ENCODE assay signal across 8 cellular contexts in the genomic region with DNA sequence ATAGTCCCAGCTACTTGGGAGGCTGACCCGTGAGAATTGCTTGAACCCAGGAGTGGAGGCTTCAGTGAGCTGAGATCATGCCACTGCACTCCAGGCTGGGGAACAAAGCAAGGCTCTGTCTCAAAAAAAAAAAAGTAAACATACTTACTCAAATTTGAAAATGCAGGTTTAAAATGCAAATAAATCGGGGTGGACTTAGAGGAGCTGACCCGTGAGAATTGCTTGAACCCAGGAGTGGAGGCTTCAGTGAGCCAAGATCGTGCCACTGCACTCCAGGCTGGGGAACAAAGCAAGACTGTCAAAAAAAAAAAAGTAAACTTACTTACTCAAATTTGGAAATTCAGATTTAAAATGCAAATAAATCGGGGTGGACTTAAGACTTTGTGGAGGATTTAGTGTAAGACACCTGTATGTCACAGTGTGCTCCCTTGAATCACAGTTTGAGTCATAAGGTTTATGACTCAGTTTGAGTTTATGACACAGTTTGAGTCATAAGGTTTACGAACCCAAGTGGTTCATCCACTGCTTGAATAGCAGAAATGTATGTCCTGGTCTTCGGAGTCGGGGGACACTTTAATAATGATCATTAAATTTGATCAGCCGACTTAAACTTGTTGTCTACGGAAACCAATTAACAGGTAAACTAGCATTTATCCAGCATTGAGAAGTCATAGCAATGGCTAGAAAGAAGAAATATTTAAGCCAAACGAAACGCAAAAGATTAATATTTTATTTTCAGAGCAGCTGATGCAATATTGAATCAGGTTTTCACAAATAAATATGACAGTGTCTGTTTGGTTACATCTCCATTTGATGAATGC. TPM values are rescaled to one million over a fixed set of nuclear protein-coding genes. Genes with fewer than 3 reads are reported as not detected.
DNase-seq lines count a peak whose midpoint lies in the region; ATAC-seq, FAIRE-seq and TF ChIP-seq lines count a peak whose summit lies in the region.

No MANE protein-coding gene starts in this region.

- WGBS in body of pancreas, 2 donors = 56 to 63% methylated on average over 12 of the region's 12 CpGs

- FAIRE-seq in GM12892 (lab: Jason Lieb, UNC) = peak; percentile 96

- peak; percentile 37 for DNase-seq in GM12892 (ENCODE audit: insufficient read length)
- peak; percentile 76 for DNase-seq in HT-29 (ENCODE audit: low spot score)
- peak; percentile 48 for DNase-seq in dermis blood vessel endothelial cell
- no peak for DNase-seq in COLO829 (ENCODE audit: low spot score)
- no peak for DNase-seq in body of pancreas
- DNase-seq in substantia nigra (lab: John Stamatoyannopoulos, UW) = no peak
- no peak for DNase-seq in Peyer's patch

- no peaks in the 10 kb centered on the region for H3K9me3 ChIP-seq in body of pancreas
- H3K9me3 ChIP-seq in Peyer's patch = no peaks in the 10 kb centered on the region

- H3K36me3 ChIP-seq in body of pancreas (replicated peaks in 1 of 2; ENCODE audit: insufficient read depth in 1 of 2, low read depth in 2 of 2) (no peaks in the 10 kb centered on the region), Peyer's patch (peaks cover 0 to 5% (median 0%) of the 10 kb centered on the region in 3 donors)

- ATAC-seq in GM21529 (IDR thresholded peaks at IDR 0.05; ENCODE audit: unreplicated experiment) = peak; percentile 94
- no peak for ATAC-seq in body of pancreas

- TF ChIP-seq CTCF in body of pancreas (IDR thresholded peaks at IDR 0.05) (no peak), Peyer's patch (IDR thresholded peaks at IDR 0.05) (no peak)

- no peak overlapping the region for H3K4me3 ChIP-seq in body of pancreas
- peak overlapping the region in 1 of 4 donors; percentile 28 for H3K4me3 ChIP-seq in Peyer's patch

- TF ChIP-seq POLR2A in GM12892 (IDR thresholded peaks at IDR 0.05; ENCODE audit: low read depth, low read length) = no peak
- no peak for TF ChIP-seq POLR2A in body of pancreas (IDR thresholded peaks at IDR 0.05)
- TF ChIP-seq POLR2A in Peyer's patch (IDR thresholded peaks at IDR 0.05) = no peak

- intact Hi-C loops in body of pancreas (cut with DNase I) = no loop called here

- H3K4me1 ChIP-seq in body of pancreas = peaks cover 15% of the 10 kb centered on the region
- H3K4me1 ChIP-seq in Peyer's patch = peaks cover 0 to 22% (median 3%) of the 10 kb centered on the region in 4 donors

- H3K27me3 ChIP-seq in body of pancreas (no peaks in the 10 kb centered on the region), Peyer's patch (no peaks in the 10 kb centered on the region)

- H3K27ac ChIP-seq in body of pancreas (no peak overlapping the region), substantia nigra (ENCODE audit: low read depth, low read length, poor library complexity, severe bottlenecking) (no peak overlapping the region), Peyer's patch (peak overlapping the region in 2 of 4 donors; percentile 52 to 66)

RNA-seq across cellular contexts. Expression of a gene that starts 6.8 kb away (rescaled TPM):
- polyA plus RNA-seq in GM12892 (2012; ENCODE audit: missing spikeins) = 35.6 TPM
- 24.2 and 24.7 TPM in 2 replicates for total RNA-seq in HT-29 (2014; rRNA removed; shearing (Covaris generic))
- total RNA-seq in dermis blood vessel endothelial cell = 34.0 and 48.0 TPM in 2 replicates
- 10 to 100 TPM in 1 of 2 donors, 1 to 10 TPM in 1; 8.9 to 14.0 TPM for total RNA-seq in body of pancreas
- 10 to 100 TPM; 14.3 to 24.5 (median 23.0) TPM for total RNA-seq in Peyer's patch

RNA-seq across cellular contexts. Expression of a gene that starts 29.7 kb away (rescaled TPM):
- 0.98 TPM for polyA plus RNA-seq in GM12892 (2012; ENCODE audit: missing spikeins)
- total RNA-seq in HT-29 (2014; rRNA removed; shearing (Covaris generic)) = 0.08 TPM in 1 of 2 replicates, not detected in the other
- 1.0 TPM in 1 of 2 replicates, not detected in the other for total RNA-seq in dermis blood vessel endothelial cell
- not detected for total RNA-seq in body of pancreas
- total RNA-seq in Peyer's patch = 1 to 10 TPM in 1 of 4 donors, under 1 TPM in 1, not detected in 2; 0.80 to 4.1 TPM

RNA-seq across cellular contexts. Expression of a gene that starts 51.3 kb away (rescaled TPM):
- not detected for polyA plus RNA-seq in GM12892 (2012; ENCODE audit: missing spikeins)
- not detected in 2 replicates for total RNA-seq in HT-29 (2014; rRNA removed; shearing (Covaris generic))
- total RNA-seq in dermis blood vessel endothelial cell = not detected in 2 replicates
- total RNA-seq in body of pancreas = not detected
- not detected for total RNA-seq in Peyer's patch

Comparison
In these comparisons a context has a peak if more than half of its experiments do, and no peak if none do; other contexts are left out.
1. DNase-seq: peak in GM12892 (single experiment), HT-29 (single experiment) and dermis blood vessel endothelial cell (single experiment); none in COLO829 (single experiment), body of pancreas (0 of 4), substantia nigra (0 of 49) and Peyer's patch (0 of 3).